Comparison of ENCODE assay signal across 33 cellular contexts in the genomic region with DNA sequence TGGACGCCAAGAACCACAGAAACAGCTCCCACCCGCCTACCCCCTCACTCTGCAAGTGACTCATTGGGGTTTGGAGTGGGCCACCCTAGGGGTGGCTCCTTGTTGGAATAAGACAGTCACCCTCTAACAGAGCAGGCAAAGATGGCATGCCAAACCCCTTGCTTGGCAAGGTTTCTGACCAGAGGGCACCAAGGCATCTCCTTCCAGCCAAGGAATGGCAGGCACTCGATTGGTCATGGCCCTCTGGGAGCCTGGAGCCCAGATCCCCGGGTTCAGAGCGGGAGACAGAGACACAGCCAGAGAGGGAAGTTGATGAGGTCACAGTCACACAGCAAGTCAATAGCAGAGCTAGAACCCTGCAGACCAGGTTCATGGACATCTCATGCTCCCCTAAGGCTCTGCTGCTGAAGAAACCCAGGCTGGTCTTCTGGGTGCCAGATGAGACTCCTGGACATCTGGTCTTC. TPM values are rescaled to one million over a fixed set of nuclear protein-coding genes. Genes with fewer than 3 reads are reported as not detected.
"Had no signal": no experiment of that assay in that cellular context is flagged by ENCODE, and none has a peak within 500 bp of the region (broad histone marks: within the 10 kb centered on the region; RNA-seq: fewer than 3 reads in every experiment).

No MANE protein-coding gene starts in this region.

- H3K4me1 ChIP-seq: gastroesophageal sphincter had no signal

- H3K9me3 ChIP-seq: thyroid gland had no signal

- H3K27ac ChIP-seq: gastroesophageal sphincter, skin epidermis, thyroid gland, upper lobe of left lung had no signal

- H3K27ac Mint-ChIP-seq: activated T-helper 1 cell treated with anti-CD3 and anti-CD28 coated beads, Interleukin-12 subunit alpha, Interleukin-12 subunit beta, Interleukin-2, Interleukin-4 antibody, amounts not matched to agents 30 ng/mL and 10 ng/mL and 1 ng/mL, durations not matched to agents 14 hours and 24 hours and 36 hours; effector memory CD8-positive, alpha-beta T cell; naive B cell; stimulated activated memory B cell treated with anti-CD40 and anti-IgM and Interleukin-4, amounts not matched to agents 10 μg/mL and 1 μg/mL and 100 μg/mL, for 72 hours; stimulated activated naive CD8-positive, alpha-beta T cell treated with anti-CD3 and anti-CD28 coated beads, Interleukin-15, amount 100 ng/mL, for 72 hours had no signal

- DNase-seq: activated CD4-positive, alpha-beta T cell treated with anti-CD3 and anti-CD28 coated beads for 48 hours; activated CD4-positive, alpha-beta T cell treated with anti-CD3 and anti-CD28 coated beads, Interleukin-2, amount 50 U/mL, for 48 hours; activated CD8-positive, alpha-beta memory T cell treated with anti-CD3 and anti-CD28 coated beads, Interleukin-2, amount 50 U/mL, for 4 hours; activated gamma-delta T cell treated with Interleukin-2 at 50 U/mL for 16 hours; activated naive CD4-positive, alpha-beta T cell treated with anti-CD3 and anti-CD28 coated beads, Interleukin-2, amount 50 U/mL, for 16 hours; activated T-cell treated with anti-CD3 and anti-CD28 coated beads, Interleukin-2, amount 50 U/mL, for 1 hour; caudate nucleus; cortex of kidney; effector memory CD8-positive, alpha-beta T cell; left cardiac atrium; left ventricle myocardium superior; naive B cell; nucleus accumbens; stimulated activated CD4-positive, alpha-beta T cell treated with anti-CD3 and anti-CD28 coated beads, Interleukin-4, amount 100 ng/mL, for 4 hours; stimulated activated CD8-positive, alpha-beta memory T cell treated with anti-CD3 and anti-CD28 coated beads, Interleukin-4, amount 100 ng/mL, for 48 hours; stimulated activated naive CD8-positive, alpha-beta T cell treated with anti-CD3 and anti-CD28 coated beads, Interleukin-15, amount 100 ng/mL, for 72 hours; substantia nigra; thyroid gland had no signal

- H3K36me3 ChIP-seq: gastroesophageal sphincter, thyroid gland, upper lobe of left lung had no signal

- H3K36me3 Mint-ChIP-seq: stimulated activated memory B cell treated with anti-CD40 and anti-IgM and Interleukin-4, amounts not matched to agents 10 μg/mL and 1 μg/mL and 100 μg/mL, for 72 hours had no signal

- H3K9me3 Mint-ChIP-seq: activated T-helper 1 cell treated with anti-CD3 and anti-CD28 coated beads, Interleukin-12 subunit alpha, Interleukin-12 subunit beta, Interleukin-2, Interleukin-4 antibody, amounts not matched to agents 30 ng/mL and 10 ng/mL and 1 ng/mL, durations not matched to agents 14 hours and 24 hours and 36 hours had no signal

- H3K4me3 ChIP-seq: gastroesophageal sphincter, hepatocyte, skin epidermis, thyroid gland, upper lobe of left lung had no signal

- ATAC-seq: activated CD4-positive, CD25-positive, alpha-beta regulatory T cell treated with anti-CD3 and anti-CD28 coated beads, Interleukin-2, amount 50 U/mL, for 24 hours; effector memory CD8-positive, alpha-beta T cell; gastroesophageal sphincter; left cardiac atrium; left ventricle myocardium superior; stimulated activated memory B cell treated with anti-CD40 and anti-IgM and Interleukin-4, amounts not matched to agents 10 μg/mL and 1 μg/mL and 100 μg/mL, for 72 hours; stimulated activated naive CD8-positive, alpha-beta T cell treated with anti-CD3 and anti-CD28 coated beads, Interleukin-15, amount 100 ng/mL, for 72 hours had no signal

- FAIRE-seq: endothelial cell of umbilical vein had no signal

- H3K4me1 Mint-ChIP-seq: naive B cell; stimulated activated memory B cell treated with anti-CD40 and anti-IgM and Interleukin-4, amounts not matched to agents 10 μg/mL and 1 μg/mL and 100 μg/mL, for 72 hours; stimulated activated naive CD8-positive, alpha-beta T cell treated with anti-CD3 and anti-CD28 coated beads, Interleukin-15, amount 100 ng/mL, for 72 hours had no signal

- H3K4me3 Mint-ChIP-seq: activated T-helper 1 cell treated with anti-CD3 and anti-CD28 coated beads, Interleukin-12 subunit alpha, Interleukin-12 subunit beta, Interleukin-2, Interleukin-4 antibody, amounts not matched to agents 30 ng/mL and 10 ng/mL and 1 ng/mL, durations not matched to agents 14 hours and 24 hours and 36 hours; effector memory CD8-positive, alpha-beta T cell; naive B cell; nephron progenitor cell; stimulated activated memory B cell treated with anti-CD40 and anti-IgM and Interleukin-4, amounts not matched to agents 10 μg/mL and 1 μg/mL and 100 μg/mL, for 72 hours; stimulated activated naive CD8-positive, alpha-beta T cell treated with anti-CD3 and anti-CD28 coated beads, Interleukin-15, amount 100 ng/mL, for 72 hours had no signal

RNA-seq across cellular contexts. Expression of gene KIF12, which starts 23.1 kb away (rescaled TPM):
- total RNA-seq: activated CD8-positive, alpha-beta memory T cell treated with anti-CD3 and anti-CD28 coated beads for 36 hours; activated T-helper 1 cell treated with anti-CD3 and anti-CD28 coated beads, Interleukin-12 subunit alpha, Interleukin-12 subunit beta, Interleukin-2, Interleukin-4 antibody, amounts not matched to agents 30 ng/mL and 10 ng/mL and 1 ng/mL, durations not matched to agents 14 hours and 24 hours and 36 hours; fibroblast of lung; fibroblast of villous mesenchyme; gastroesophageal sphincter; left ventricle myocardium superior; lung microvascular endothelial cell; T-helper 2 cell treated with Interferon-gamma antibody and Interleukin-4, amounts not matched to agents 100 ng/mL and 5 ng/mL, for 36 hours had no signal
- polyA plus RNA-seq: fibroblast of lung had no signal

RNA-seq across cellular contexts. Expression of gene AMBP, which starts 44.1 kb away (rescaled TPM):
- total RNA-seq: activated CD8-positive, alpha-beta memory T cell treated with anti-CD3 and anti-CD28 coated beads for 36 hours; activated T-helper 1 cell treated with anti-CD3 and anti-CD28 coated beads, Interleukin-12 subunit alpha, Interleukin-12 subunit beta, Interleukin-2, Interleukin-4 antibody, amounts not matched to agents 30 ng/mL and 10 ng/mL and 1 ng/mL, durations not matched to agents 14 hours and 24 hours and 36 hours; chondrocyte; endothelial cell of umbilical vein; fibroblast of villous mesenchyme; gastroesophageal sphincter; left ventricle myocardium superior; lung microvascular endothelial cell; T-helper 2 cell treated with Interferon-gamma antibody and Interleukin-4, amounts not matched to agents 100 ng/mL and 5 ng/mL, for 36 hours had no signal
- polyA plus RNA-seq: endothelial cell of umbilical vein had no signal
